Comparison of ENCODE assay signal across 20 cellular contexts in the genomic region with DNA sequence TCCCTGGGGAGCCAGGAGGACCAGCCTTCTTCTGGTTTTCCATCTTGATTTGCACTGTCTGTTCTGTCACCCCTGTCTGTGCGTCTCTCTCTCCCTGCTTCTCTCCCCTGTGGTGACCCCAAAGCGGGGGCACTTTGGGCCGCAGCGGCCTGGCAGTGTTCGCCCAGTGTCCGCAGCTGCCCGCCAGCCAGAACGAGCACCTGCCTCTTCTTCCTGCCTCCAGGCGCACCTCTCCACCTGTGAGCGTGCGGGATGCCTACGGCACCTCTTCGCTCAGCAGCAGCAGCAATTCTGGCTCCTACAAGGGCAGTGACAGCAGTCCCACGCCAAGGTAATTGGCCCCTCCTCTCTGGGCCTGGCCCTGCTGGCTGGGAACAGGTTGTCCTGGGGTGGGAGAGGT. TPM values are rescaled to one million over a fixed set of nuclear protein-coding genes. Genes with fewer than 3 reads are reported as not detected.
DNase-seq lines count a peak whose midpoint lies in the region; ATAC-seq and TF ChIP-seq lines count a peak whose summit lies in the region.
"Had no signal": no experiment of that assay in that cellular context is flagged by ENCODE, and none has a peak within 500 bp of the region (broad histone marks: within the 10 kb centered on the region; RNA-seq: fewer than 3 reads in every experiment).

No MANE protein-coding gene starts in this region.

- no TSS peak for BruUV-seq in mammary epithelial cell (replicated peaks; lab: Mats Ljungman, UMichigan)

- H3K27ac ChIP-seq in spleen: no peak overlapping the region
- H3K27ac ChIP-seq in mammary epithelial cell (ENCODE audit: insufficient read depth, low read depth, low read length): no peak overlapping the region
- H3K27ac ChIP-seq: RWPE1 had no signal

- H3K4me3 ChIP-seq in spleen: no peak overlapping the region
- no peak overlapping the region for H3K4me3 ChIP-seq in mammary epithelial cell (replicated peaks in 1 of 3; ENCODE audit: insufficient read depth in 1 of 3, low read depth in 2 of 3, low read length in 3 of 3)

- no peak for ATAC-seq in activated T-helper 17 cell treated with anti-CD3 and anti-CD28 coated beads, Interleukin-2, amount 50 U/mL, for 72 hours (replicated peaks)
- ATAC-seq in GM18870 (IDR thresholded peaks at IDR 0.05; ENCODE audit: unreplicated experiment): no peak
- ATAC-seq: SK-N-SH treated with all-trans-retinoic acid at 6 μM for 48 hours had no signal

- CTCF ChIA-PET in activated naive CD4-positive, alpha-beta T cell treated with anti-CD3 and anti-CD28 coated beads, Interleukin-2, amount 10 ng/mL, durations not matched to agents 7 days and 5 days (lab: Charles Lee): no interaction called here
- CTCF ChIA-PET in mammary epithelial cell (lab: Charles Lee; ENCODE audit: low non-redundant PET): no interaction called here
- CTCF ChIA-PET in activated CD4-positive, alpha-beta T cell treated with anti-CD3 and anti-CD28 coated beads, Interleukin-2, amount 10 ng/mL, durations not matched to agents 7 days and 5 days (lab: Charles Lee): interaction anchor here (1.1 to 1.8 kb wide), 2 partner anchors 11 to 36 kb away, joined by 3 to 4 read pairs; no protein-coding TSS in a partner anchor

- peaks cover 37% of the 10 kb centered on the region for H3K4me1 Mint-ChIP-seq in activated naive CD4-positive, alpha-beta T cell treated with anti-CD3 and anti-CD28 coated beads, Interleukin-2, amount 10 ng/mL, durations not matched to agents 7 days and 5 days
- peaks cover 9% of the 10 kb centered on the region for H3K4me1 Mint-ChIP-seq in activated T-helper 17 cell treated with anti-CD3 and anti-CD28 coated beads, Interleukin-2, amount 50 U/mL, for 72 hours
- H3K4me1 Mint-ChIP-seq in activated CD4-positive, alpha-beta T cell treated with anti-CD3 and anti-CD28 coated beads, Interleukin-2, amount 10 ng/mL, durations not matched to agents 7 days and 5 days: peaks cover 29% of the 10 kb centered on the region

- H3K9ac ChIP-seq in mammary epithelial cell (ENCODE audit: insufficient read depth, low read length): no peak overlapping the region

- H3K79me2 ChIP-seq in mammary epithelial cell (ENCODE audit: insufficient read depth, low read length): no peaks in the 10 kb centered on the region

- dilution Hi-C loops in mammary epithelial cell (cut with HindIII; ENCODE audit: low sequenced_read_pairs): no loop called here

- H3K4me2 ChIP-seq in mammary epithelial cell (ENCODE audit: insufficient read depth, low read depth, low read length): no peak overlapping the region

- H3K27ac Mint-ChIP-seq in activated naive CD4-positive, alpha-beta T cell treated with anti-CD3 and anti-CD28 coated beads, Interleukin-2, amount 10 ng/mL, durations not matched to agents 7 days and 5 days: peak overlapping the region; percentile 45
- peak overlapping the region; percentile 59 for H3K27ac Mint-ChIP-seq in activated T-helper 17 cell treated with anti-CD3 and anti-CD28 coated beads, Interleukin-2, amount 50 U/mL, for 72 hours
- no peak overlapping the region for H3K27ac Mint-ChIP-seq in activated CD4-positive, alpha-beta T cell treated with anti-CD3 and anti-CD28 coated beads, Interleukin-2, amount 10 ng/mL, durations not matched to agents 7 days and 5 days

- intact Hi-C loops in spleen (cut with DNase I; ENCODE audit: low total_unique reads): no loop called here
- intact Hi-C loops in mammary epithelial cell (cut with micrococcal nuclease): no loop called here

- H3K4me1 ChIP-seq in spleen (no peaks in the 10 kb centered on the region), mammary epithelial cell (ENCODE audit: insufficient read depth, low read length) (peaks cover 10% of the 10 kb centered on the region)

- POLR2A ChIA-PET in activated CD4-positive, alpha-beta T cell treated with anti-CD3 and anti-CD28 coated beads, Interleukin-2, amount 10 ng/mL, durations not matched to agents 7 days and 5 days (lab: Charles Lee): no interaction called here

- WGBS in spleen, 5 donors: 91 to 95% (median 92%) methylated on average over 14 of the region's 14 CpGs
- 91% methylated on average over 12 of the region's 14 CpGs for WGBS in mammary epithelial cell (ENCODE audit: low coverage, missing lambda C conversion rate)

- no peaks in the 10 kb centered on the region for H4K20me1 ChIP-seq in mammary epithelial cell (ENCODE audit: insufficient read depth, low read length)

- no peak for DNase-seq in activated naive CD4-positive, alpha-beta T cell treated with anti-CD3 and anti-CD28 coated beads, Interleukin-2, amount 10 ng/mL, durations not matched to agents 7 days and 5 days
- no peak for DNase-seq in activated naive CD4-positive, alpha-beta T cell treated with Interleukin-2 at 50 U/mL for 16 hours
- peak; percentile 46 for DNase-seq in NCI-H510A (lab: John Stamatoyannopoulos, UW)
- DNase-seq in spleen: peak; percentile 57
- DNase-seq in mammary epithelial cell: no peak
- no peak for DNase-seq in activated CD4-positive, alpha-beta T cell treated with anti-CD3 and anti-CD28 coated beads, Interleukin-2, amount 10 ng/mL, durations not matched to agents 7 days and 5 days
- DNase-seq: AML-193; CD8-positive, alpha-beta memory T cell; EL; GF-D8; KG1; NCI-H1105; NCI-H187 treated with DMSO at 0.1 percent for 48 hours; NCI-H2107; NCI-H2227 treated with DMSO at 0.1 percent for 48 hours; NCI-H524 had no signal

- TF ChIP-seq CTCF in spleen (IDR thresholded peaks at IDR 0.05 in 8 of 11, conservative IDR thresholded peaks at IDR 0.05 in 3 of 11) (no peak), mammary epithelial cell (conservative IDR thresholded peaks at IDR 0.05 in 1 of 2, IDR thresholded peaks at IDR 0.05 in 1 of 2; ENCODE audit: extremely low read depth in 1 of 2, insufficient read depth in 1 of 2, low read depth in 1 of 2, low read length in 2 of 2) (no peak)

- no peak for TF ChIP-seq POLR2A in spleen (IDR thresholded peaks at IDR 0.05)

- no peaks in the 10 kb centered on the region for H3K27me3 ChIP-seq in spleen (replicated peaks in 1 of 7)
- H3K27me3 ChIP-seq in mammary epithelial cell (ENCODE audit: insufficient read depth, low read length): no peaks in the 10 kb centered on the region

- H3K4me3 Mint-ChIP-seq in activated naive CD4-positive, alpha-beta T cell treated with anti-CD3 and anti-CD28 coated beads, Interleukin-2, amount 10 ng/mL, durations not matched to agents 7 days and 5 days: no peak overlapping the region
- no peak overlapping the region for H3K4me3 Mint-ChIP-seq in activated T-helper 17 cell treated with anti-CD3 and anti-CD28 coated beads, Interleukin-2, amount 50 U/mL, for 72 hours
- no peak overlapping the region for H3K4me3 Mint-ChIP-seq in activated CD4-positive, alpha-beta T cell treated with anti-CD3 and anti-CD28 coated beads, Interleukin-2, amount 10 ng/mL, durations not matched to agents 7 days and 5 days
- H3K4me3 Mint-ChIP-seq: CD8-positive, alpha-beta memory T cell had no signal

- in situ Hi-C loops in mammary epithelial cell (cut with MboI; ENCODE audit: low sequenced_read_pairs in 2 of 2): no loop called here

- peaks cover 11% of the 10 kb centered on the region for H3K36me3 Mint-ChIP-seq in activated naive CD4-positive, alpha-beta T cell treated with anti-CD3 and anti-CD28 coated beads, Interleukin-2, amount 10 ng/mL, durations not matched to agents 7 days and 5 days
- H3K36me3 Mint-ChIP-seq in activated T-helper 17 cell treated with anti-CD3 and anti-CD28 coated beads, Interleukin-2, amount 50 U/mL, for 72 hours (ENCODE audit: low read depth): no peaks in the 10 kb centered on the region
- H3K36me3 Mint-ChIP-seq in activated CD4-positive, alpha-beta T cell treated with anti-CD3 and anti-CD28 coated beads, Interleukin-2, amount 10 ng/mL, durations not matched to agents 7 days and 5 days (ENCODE audit: low read depth): peaks cover 10% of the 10 kb centered on the region

- H2AFZ ChIP-seq in mammary epithelial cell (ENCODE audit: low read depth, low read length): no peak overlapping the region

- no peaks in the 10 kb centered on the region for H3K9me3 Mint-ChIP-seq in activated naive CD4-positive, alpha-beta T cell treated with anti-CD3 and anti-CD28 coated beads, Interleukin-2, amount 10 ng/mL, durations not matched to agents 7 days and 5 days
- no peaks in the 10 kb centered on the region for H3K9me3 Mint-ChIP-seq in activated T-helper 17 cell treated with anti-CD3 and anti-CD28 coated beads, Interleukin-2, amount 50 U/mL, for 72 hours
- no peaks in the 10 kb centered on the region for H3K9me3 Mint-ChIP-seq in activated CD4-positive, alpha-beta T cell treated with anti-CD3 and anti-CD28 coated beads, Interleukin-2, amount 10 ng/mL, durations not matched to agents 7 days and 5 days
- H3K9me3 Mint-ChIP-seq: CD8-positive, alpha-beta memory T cell had no signal

- H3K36me3 ChIP-seq in spleen (no peaks in the 10 kb centered on the region), mammary epithelial cell (ENCODE audit: insufficient read depth, low read length) (no peaks in the 10 kb centered on the region)

- no peaks in the 10 kb centered on the region for H3K9me3 ChIP-seq in spleen
- no peaks in the 10 kb centered on the region for H3K9me3 ChIP-seq in mammary epithelial cell (replicated peaks; ENCODE audit: insufficient read depth, low read length)

- no peaks in the 10 kb centered on the region for H3K27me3 Mint-ChIP-seq in activated naive CD4-positive, alpha-beta T cell treated with anti-CD3 and anti-CD28 coated beads, Interleukin-2, amount 10 ng/mL, durations not matched to agents 7 days and 5 days
- no peaks in the 10 kb centered on the region for H3K27me3 Mint-ChIP-seq in activated T-helper 17 cell treated with anti-CD3 and anti-CD28 coated beads, Interleukin-2, amount 50 U/mL, for 72 hours
- no peaks in the 10 kb centered on the region for H3K27me3 Mint-ChIP-seq in activated CD4-positive, alpha-beta T cell treated with anti-CD3 and anti-CD28 coated beads, Interleukin-2, amount 10 ng/mL, durations not matched to agents 7 days and 5 days
- H3K27me3 Mint-ChIP-seq: CD8-positive, alpha-beta memory T cell had no signal

RNA-seq across cellular contexts. Expression of gene SNPH, which starts 30.8 kb away (rescaled TPM):
- total RNA-seq in activated T-helper 17 cell treated with anti-CD3 and anti-CD28 coated beads, Interleukin-2, amount 50 U/mL, for 72 hours: 1 to 10 TPM in 1 of 2 donors, under 1 TPM in 1; 0.90 to 1.7 TPM
- total RNA-seq in spleen (1 to 10 TPM; 2.0 to 3.5 (median 2.3) TPM), mammary epithelial cell (10 to 100 TPM in 1 of 2 donors, 1 to 10 TPM in 1; 7.6 to 11.2 TPM)
- polyA plus RNA-seq in spleen (1 to 10 TPM in 1 of 3 donors, under 1 TPM in 2; 0.58 to 1.8 (median 0.80) TPM), mammary epithelial cell (0.71 TPM)
- polyA minus RNA-seq in mammary epithelial cell: 2.1 TPM
- total RNA-seq in activated CD4-positive, alpha-beta T cell treated with anti-CD3 and anti-CD28 coated beads, Interleukin-2, amount 10 ng/mL, durations not matched to agents 7 days and 5 days: 1 to 10 TPM; 7.3 to 8.4 TPM

RNA-seq across cellular contexts. Expression of gene SDCBP2, which starts 32.0 kb away (rescaled TPM):
- 10 to 100 TPM in 1 of 2 donors, 1 to 10 TPM in 1; 1.8 to 14.3 TPM for total RNA-seq in activated T-helper 17 cell treated with anti-CD3 and anti-CD28 coated beads, Interleukin-2, amount 50 U/mL, for 72 hours
- total RNA-seq in spleen (1 to 10 TPM; 2.1 to 7.1 (median 3.5) TPM), mammary epithelial cell (10 to 100 TPM in 1 of 2 donors, 1 to 10 TPM in 1; 9.1 to 13.8 TPM)
- polyA plus RNA-seq in spleen (1 to 10 TPM; 2.0 to 3.7 (median 3.0) TPM), mammary epithelial cell (22.2 TPM)
- not detected for polyA minus RNA-seq in mammary epithelial cell
- total RNA-seq in activated CD4-positive, alpha-beta T cell treated with anti-CD3 and anti-CD28 coated beads, Interleukin-2, amount 10 ng/mL, durations not matched to agents 7 days and 5 days: 1 to 10 TPM; 1.4 to 2.2 TPM

Comparison
In these comparisons a context has a peak if more than half of its experiments do, and no peak if none do; other contexts are left out.
1. DNase-seq: peak in NCI-H510A (single experiment) and spleen (single experiment); none in activated naive CD4-positive, alpha-beta T cell treated with anti-CD3 and anti-CD28 coated beads, Interleukin-2, amount 10 ng/mL, durations not matched to agents 7 days and 5 days (single experiment), activated naive CD4-positive, alpha-beta T cell treated with Interleukin-2 at 50 U/mL for 16 hours (single experiment), mammary epithelial cell (single experiment) and activated CD4-positive, alpha-beta T cell treated with anti-CD3 and anti-CD28 coated beads, Interleukin-2, amount 10 ng/mL, durations not matched to agents 7 days and 5 days (single experiment).